9 cellular contexts compared by ENCODE assay signal in the genomic region with DNA sequence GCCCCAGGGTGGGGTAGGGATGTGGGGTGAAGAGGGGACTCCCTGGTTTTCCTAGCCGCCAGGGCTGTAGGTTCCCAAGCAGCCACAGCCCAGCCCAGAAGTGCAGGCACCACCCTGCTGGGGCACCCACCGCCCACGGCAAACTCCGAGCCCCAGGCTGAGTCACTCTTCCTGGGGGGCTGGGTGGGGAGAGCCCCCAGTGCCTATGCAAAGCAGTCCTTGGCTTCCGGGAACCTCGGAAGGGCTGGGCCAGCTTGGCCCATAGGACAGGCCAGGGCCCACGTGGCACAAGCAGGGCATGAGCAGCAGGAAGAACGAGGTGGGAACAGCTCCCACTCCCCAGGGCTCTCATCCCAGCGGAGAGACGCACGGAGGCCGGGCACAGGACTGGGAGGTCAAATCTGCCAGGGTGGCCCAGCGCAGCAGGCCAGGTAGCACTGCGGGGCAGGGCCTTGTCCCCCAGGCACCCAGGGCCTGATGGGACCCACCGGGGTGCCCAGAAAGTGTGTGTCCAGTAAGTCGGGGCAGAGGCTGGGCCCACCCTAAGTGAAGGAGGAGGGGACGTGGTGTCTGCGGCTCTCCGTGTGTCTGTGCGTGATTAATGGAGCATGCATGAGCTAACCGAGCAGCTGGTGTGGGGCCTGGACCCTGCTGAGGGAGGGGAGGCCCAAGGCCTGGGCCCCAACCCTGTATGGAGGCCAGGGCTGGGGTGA. TPM values are rescaled to one million over a fixed set of nuclear protein-coding genes. Genes with fewer than 3 reads are reported as not detected.
DNase-seq lines count a peak whose midpoint lies in the region; ATAC-seq and TF ChIP-seq lines count a peak whose summit lies in the region.
"Had no signal": no experiment of that assay in that cellular context is flagged by ENCODE, and none has a peak within 500 bp of the region (broad histone marks: within the 10 kb centered on the region; RNA-seq: fewer than 3 reads in every experiment).

No MANE protein-coding gene starts in this region.

- H3K27ac Mint-ChIP-seq in activated B cell treated with CpG ODN at 0.5 μM for 24 hours (peak overlapping the region; percentile 75), type B pancreatic cell (no peak overlapping the region)

- H3K36me3 Mint-ChIP-seq in activated B cell treated with CpG ODN at 0.5 μM for 24 hours (ENCODE audit: low read depth) (no peaks in the 10 kb centered on the region), type B pancreatic cell (no peaks in the 10 kb centered on the region)

- DNase-seq in activated B cell treated with CpG ODN at 0.5 μM for 24 hours = no peak
- DNase-seq in central memory CD4-positive, alpha-beta T cell = peak; percentile 19
- peak; percentile 50 to 67 (median 53) for DNase-seq in stimulated activated CD4-positive, alpha-beta T cell treated with anti-CD3 and anti-CD28 coated beads, TNF-alpha, amount 100 ng/mL, for 4 hours (ENCODE audit: low read depth in 3 of 3)
- no peak for DNase-seq in NCI-H2171 treated with DMSO at 0.1 percent for 48 hours (lab: John Stamatoyannopoulos, UW)
- no peak for DNase-seq in epidermal melanocyte (ENCODE audit: insufficient read length, low spot score)
- DNase-seq in left colon = no peak
- DNase-seq in type B pancreatic cell (ENCODE audit: extremely low spot score, unreplicated experiment) = no peak

- H3K9me3 Mint-ChIP-seq in activated B cell treated with CpG ODN at 0.5 μM for 24 hours (no peaks in the 10 kb centered on the region), type B pancreatic cell (no peaks in the 10 kb centered on the region)

- ATAC-seq in GM18858 (IDR thresholded peaks at IDR 0.05; ENCODE audit: unreplicated experiment) (peak; percentile 40), activated B cell treated with CpG ODN at 0.5 μM for 24 hours (ENCODE audit: low read depth) (peak; percentile 82), left colon (no peak)

- peak overlapping the region; percentile 44 for H3K4me3 Mint-ChIP-seq in activated B cell treated with CpG ODN at 0.5 μM for 24 hours
- H3K4me3 Mint-ChIP-seq in type B pancreatic cell = no peak overlapping the region

- no peaks in the 10 kb centered on the region for H3K27me3 Mint-ChIP-seq in activated B cell treated with CpG ODN at 0.5 μM for 24 hours
- peaks cover 20% of the 10 kb centered on the region for H3K27me3 Mint-ChIP-seq in type B pancreatic cell

- intact Hi-C loops in activated B cell treated with CpG ODN at 0.5 μM for 24 hours (cut with micrococcal nuclease) (loop anchor here (5.0 to 10.0 kb wide), 4 partner anchors 35 to 188 kb away; partner anchors contain the start of genes SELENOO and ZBED4), left colon (cut with DNase I, micrococcal nuclease) (no loop called here)

- peaks cover 45% of the 10 kb centered on the region for H3K4me1 Mint-ChIP-seq in activated B cell treated with CpG ODN at 0.5 μM for 24 hours
- H3K4me1 Mint-ChIP-seq in type B pancreatic cell (ENCODE audit: unreplicated experiment) = no peaks in the 10 kb centered on the region

- CTCF ChIA-PET in activated B cell treated with CpG ODN at 0.5 μM for 24 hours (lab: Charles Lee) = interaction anchor here (0.7 to 1.6 kb wide), 4 partner anchors 13 to 86 kb away, joined by 3 to 5 read pairs (median 4); no protein-coding TSS in a partner anchor

- TF ChIP-seq CTCF in activated B cell treated with CpG ODN at 0.5 μM for 24 hours (IDR thresholded peaks at IDR 0.05) (no peak), type B pancreatic cell (conservative IDR thresholded peaks at IDR 0.05) (no peak)

- POLR2A ChIA-PET in activated B cell treated with CpG ODN at 0.5 μM for 24 hours (lab: Charles Lee) = interaction anchor here (0.5 to 2.6 kb wide), 10 partner anchors 13 to 178 kb away, joined by 3 to 16 read pairs (median 6); no protein-coding TSS in a partner anchor

RNA-seq across cellular contexts. Expression of gene IL17REL, which starts 4.6 kb away (rescaled TPM):
- 0.15 and 0.31 TPM in 2 replicates for total RNA-seq in activated B cell treated with CpG ODN at 0.5 μM for 24 hours
- total RNA-seq in left colon = under 1 TPM; 0.17 to 0.31 TPM
- 0.10 TPM in 1 of 2 replicates, not detected in the other for total RNA-seq in type B pancreatic cell (ENCODE audit: low replicate concordance)
- total RNA-seq: epithelial cell of proximal tubule had no signal

RNA-seq across cellular contexts. Expression of gene TTLL8, which starts 41.0 kb away (rescaled TPM):
- total RNA-seq in activated B cell treated with CpG ODN at 0.5 μM for 24 hours (not detected in 2 replicates), left colon (not detected), type B pancreatic cell (ENCODE audit: low replicate concordance) (not detected in 2 replicates)
- total RNA-seq: epithelial cell of proximal tubule had no signal

RNA-seq across cellular contexts. Expression of gene PIM3, which starts 56.6 kb away (rescaled TPM):
- total RNA-seq in activated B cell treated with CpG ODN at 0.5 μM for 24 hours (79.8 and 91.7 TPM in 2 replicates), left colon (100 to 1,000 TPM in 1 of 2 donors, 10 to 100 TPM in 1; 45.6 to 201 TPM), type B pancreatic cell (ENCODE audit: low replicate concordance) (36.7 and 58.6 TPM in 2 replicates)

Comparison
In these comparisons a context has a peak if more than half of its experiments do, and no peak if none do; other contexts are left out.
1. DNase-seq: peak in central memory CD4-positive, alpha-beta T cell (single experiment) and stimulated activated CD4-positive, alpha-beta T cell treated with anti-CD3 and anti-CD28 coated beads, TNF-alpha, amount 100 ng/mL, for 4 hours (3 of 3); none in activated B cell treated with CpG ODN at 0.5 μM for 24 hours (single experiment), NCI-H2171 treated with DMSO at 0.1 percent for 48 hours (single experiment), epidermal melanocyte (single experiment), left colon (0 of 2) and type B pancreatic cell (single experiment).